In genomic region chr10:6203331-6204062, GRCh38 we compare ENCODE assay signal across 7 cellular contexts. TPM values are rescaled to one million over a fixed set of nuclear protein-coding genes. Genes with fewer than 3 reads are reported as not detected.
DNase-seq lines count a peak whose midpoint lies in the region; FAIRE-seq and TF ChIP-seq lines count a peak whose summit lies in the region.

No MANE protein-coding gene starts in this region.

- peaks cover 29% of the 10 kb centered on the region for H3K4me1 ChIP-seq in HAP-1
- peaks cover 30% of the 10 kb centered on the region in 2 donors for H3K4me1 ChIP-seq in duodenal mucosa (ENCODE audit: control insufficient read depth in 1 of 2, insufficient read depth in 2 of 2, low read length in 2 of 2)

- in situ Hi-C loops in HAP-1 (cut with MboI; ENCODE audit: low sequenced_read_pairs) = loop anchor here (10.0 to 25.0 kb wide), 2 partner anchors 99 to 184 kb away; no protein-coding TSS in a partner anchor

- TF ChIP-seq POLR2A in GM12891 (IDR thresholded peaks at IDR 0.05; ENCODE audit: low read depth, low read length) (no peak), lower leg skin (IDR thresholded peaks at IDR 0.05) (no peak)

- intact Hi-C loops in lower leg skin (cut with DNase I; ENCODE audit: low total_unique reads) = loop anchor here (5.0 to 10.0 kb wide), 2 partner anchors 89 to 199 kb away; no protein-coding TSS in a partner anchor

- H3K4me3 ChIP-seq in HAP-1 = peak overlapping the region; percentile 53
- H3K4me3 ChIP-seq in duodenal mucosa (ENCODE audit: low read depth in 1 of 2, low read length in 2 of 2) = peak overlapping the region; percentile 86 to 88
- peak overlapping the region; percentile 58 for H3K4me3 ChIP-seq in lower leg skin (ENCODE audit: low read depth, poor library complexity, severe bottlenecking)

- H3K27me3 ChIP-seq in HAP-1 (ENCODE audit: low read depth) (no peaks in the 10 kb centered on the region), duodenal mucosa (ENCODE audit: control insufficient read depth in 1 of 2, insufficient read depth in 2 of 2, low read length in 2 of 2) (no peaks in the 10 kb centered on the region)

- FAIRE-seq in GM12891 (lab: Jason Lieb, UNC) = no peak

- no peak for TF ChIP-seq CTCF in lower leg skin (IDR thresholded peaks at IDR 0.05)

- 0% methylated on average over 35 to 49 of the region's 76 CpGs for WGBS in lower leg skin, 2 donors

- peak overlapping the region; percentile 83 for H3K27ac ChIP-seq in duodenal mucosa (ENCODE audit: low read depth, low read length)

- peak; percentile 83 for DNase-seq in GM12891 (ENCODE audit: insufficient read length, low spot score)
- DNase-seq in HAP-1 (ENCODE audit: low spot score in 2 of 2) = peak; percentile 33 to 74
- DNase-seq in M059J (ENCODE audit: low read depth) = peak; percentile 43
- peak; percentile 37 for DNase-seq in activated CD4-positive, alpha-beta T cell treated with anti-CD3 and anti-CD28 coated beads, Interleukin-2, amount 50 U/mL, for 1 hour
- DNase-seq in lower leg skin (ENCODE audit: low spot score in 2 of 2) = peak in 1 of 2 donors; percentile 92
- DNase-seq in stimulated activated CD8-positive, alpha-beta memory T cell treated with anti-CD3 and anti-CD28 coated beads, Interleukin-15, amount 100 ng/mL, for 48 hours (ENCODE audit: low read depth in 2 of 2) = peak; percentile 46 to 67

- H3K9ac ChIP-seq in duodenal mucosa (ENCODE audit: low read depth in 1 of 2, low read length in 2 of 2) = peak overlapping the region; percentile 69 to 79

- H3K9me3 ChIP-seq in HAP-1 (no peaks in the 10 kb centered on the region), duodenal mucosa (ENCODE audit: control insufficient read depth in 1 of 2, low read length in 2 of 2) (no peaks in the 10 kb centered on the region)

- H3K36me3 ChIP-seq in HAP-1 (replicated peaks) = no peaks in the 10 kb centered on the region
- no peaks in the 10 kb centered on the region for H3K36me3 ChIP-seq in duodenal mucosa (ENCODE audit: control insufficient read depth in 1 of 2, insufficient read depth in 2 of 2, low read length in 2 of 2)

TF ChIP-seq in GM12891, 5 proteins besides CTCF, POLR2A, EP300 and RAD21:
- TF ChIP-seq SPI1 (IDR thresholded peaks at IDR 0.05; ENCODE audit: low read depth, low read length) (no peak), POLR2AphosphoS5 (IDR thresholded peaks at IDR 0.05; ENCODE audit: low read depth, low read length) (no peak; the same call in 1 of the 2 replicates), TAF1 (IDR thresholded peaks at IDR 0.05; ENCODE audit: low read depth, low read length) (no peak), PAX5 (IDR thresholded peaks at IDR 0.05; ENCODE audit: insufficient read depth, low read length, severe bottlenecking) (no peak), POU2F2 (IDR thresholded peaks at IDR 0.05; ENCODE audit: low read depth, low read length) (no peak)

RNA-seq across cellular contexts. Expression of gene PFKFB3, which starts 0.8 kb away (rescaled TPM):
- 26.1 TPM for polyA plus RNA-seq in GM12891 (2012; ENCODE audit: low read depth, missing spikeins)
- 20.3 and 23.4 TPM in 2 replicates for total RNA-seq in M059J (2014; rRNA removed; shearing (Covaris generic))
- 10 to 100 TPM; 56.4 to 77.4 (median 69.2) TPM for total RNA-seq in lower leg skin
